ENCODE assay signal across 1 cellular context in the genomic region with DNA sequence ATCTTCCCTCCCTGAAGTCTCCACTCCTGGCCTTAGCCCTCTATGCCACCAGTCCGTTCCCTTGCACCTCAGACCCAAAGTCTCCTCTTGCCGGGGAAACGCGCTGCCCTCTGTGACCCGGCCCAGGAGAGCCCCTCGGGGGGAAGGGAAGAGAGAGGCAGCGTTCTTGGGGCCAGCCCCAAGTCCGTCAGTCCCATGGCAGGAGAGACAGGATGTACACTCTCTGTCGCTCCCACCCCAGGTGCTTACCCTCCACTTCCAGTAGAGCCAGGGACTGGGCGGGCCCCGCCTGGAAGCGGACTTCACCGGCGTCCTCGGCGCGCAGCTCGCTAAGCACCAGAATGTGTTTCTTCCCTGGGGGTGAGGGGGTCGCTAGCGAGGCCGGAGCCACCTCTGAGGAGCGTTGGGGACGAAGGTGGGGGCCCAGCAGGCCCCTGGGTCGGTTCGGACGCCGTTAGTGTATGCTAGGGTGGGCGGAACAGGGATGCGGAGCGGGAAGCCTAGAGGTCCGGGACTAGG.
TF ChIP-seq lines count a peak whose summit lies in the region.

No MANE protein-coding gene starts in this region.

TF ChIP-seq in HepG2, 621 proteins besides CTCF, POLR2A, EP300 and RAD21 (continued from another document and continues in another):
- TF ChIP-seq ZNF776 (CRISPR knock-in tag; IDR thresholded peaks at IDR 0.05) (no peak; the same call in 1 of the 2 replicates), ZNF543 (CRISPR knock-in tag; IDR thresholded peaks at IDR 0.05) (no peak; the same call in 1 of the 2 replicates), HMGXB3 (CRISPR knock-in tag; IDR thresholded peaks at IDR 0.05; ENCODE audit: borderline replicate concordance) (no peak), SIN3B (IDR thresholded peaks at IDR 0.05; ENCODE audit: low read length) (no peak), SOX6 (IDR thresholded peaks at IDR 0.05) (no peak), SOX6 (CRISPR knock-in tag; IDR thresholded peaks at IDR 0.05) (no peak; the same call in 1 of the 2 replicates), NR1H2 (CRISPR knock-in tag; IDR thresholded peaks at IDR 0.05; ENCODE audit: borderline replicate concordance, low read depth) (no peak), ZBTB1 (CRISPR knock-in tag; IDR thresholded peaks at IDR 0.05; ENCODE audit: borderline replicate concordance) (no peak), ETV6 (CRISPR knock-in tag; conservative IDR thresholded peaks at IDR 0.05) (no peak), ZNF556 (CRISPR knock-in tag; IDR thresholded peaks at IDR 0.05; ENCODE audit: borderline replicate concordance) (peak; percentile 6; the same call in 1 of the 2 replicates), ATRX (CRISPR knock-in tag; IDR thresholded peaks at IDR 0.05; ENCODE audit: borderline replicate concordance) (no peak), ATF5 (CRISPR knock-in tag; IDR thresholded peaks at IDR 0.05; ENCODE audit: low read depth) (no peak), ZNF652 (CRISPR knock-in tag; IDR thresholded peaks at IDR 0.05; ENCODE audit: borderline replicate concordance, low read depth) (no peak), DNMT3B (CRISPR knock-in tag; conservative IDR thresholded peaks at IDR 0.05) (no peak; the same call in 1 of the 2 replicates), TRIM22 (IDR thresholded peaks at IDR 0.05) (no peak), TOE1 (CRISPR knock-in tag; IDR thresholded peaks at IDR 0.05) (no peak), PHF5A (CRISPR knock-in tag; IDR thresholded peaks at IDR 0.05; ENCODE audit: low read depth, unreplicated experiment) (no peak), TFDP2 (CRISPR knock-in tag; IDR thresholded peaks at IDR 0.05) (no peak), HCFC1 (IDR thresholded peaks at IDR 0.05; ENCODE audit: low read depth, low read length) (no peak), MBNL3 (CRISPR knock-in tag; conservative IDR thresholded peaks at IDR 0.05) (no peak), CREBL2 (CRISPR knock-in tag; IDR thresholded peaks at IDR 0.05; ENCODE audit: borderline replicate concordance) (no peak), PPARG (CRISPR knock-in tag; conservative IDR thresholded peaks at IDR 0.05) (no peak), ZFP90 (CRISPR knock-in tag; IDR thresholded peaks at IDR 0.05; ENCODE audit: borderline replicate concordance) (no peak), KDM6A (CRISPR knock-in tag; IDR thresholded peaks at IDR 0.05; ENCODE audit: low read depth) (no peak), KDM3A (CRISPR knock-in tag; IDR thresholded peaks at IDR 0.05; ENCODE audit: low read depth) (no peak; the same call in 1 of the 2 replicates), ZBTB3 (CRISPR knock-in tag; IDR thresholded peaks at IDR 0.05; ENCODE audit: borderline replicate concordance, low read depth) (no peak), NONO (IDR thresholded peaks at IDR 0.05) (no peak), NONO (CRISPR knock-in tag; conservative IDR thresholded peaks at IDR 0.05) (peak; percentile 88), MIXL1 (CRISPR knock-in tag; IDR thresholded peaks at IDR 0.05) (no peak), RCOR2 (CRISPR knock-in tag; IDR thresholded peaks at IDR 0.05) (no peak), ZBTB33 (CRISPR knock-in tag; IDR thresholded peaks at IDR 0.05) (no peak), STAG1 (CRISPR knock-in tag; IDR thresholded peaks at IDR 0.05) (no peak; the same call in 1 of the 2 replicates), SP140L (CRISPR knock-in tag; IDR thresholded peaks at IDR 0.05; ENCODE audit: borderline replicate concordance) (no peak), CSRNP1 (CRISPR knock-in tag; IDR thresholded peaks at IDR 0.05) (no peak), ISL2 (CRISPR knock-in tag; IDR thresholded peaks at IDR 0.05) (no peak), POLR2G (IDR thresholded peaks at IDR 0.05; ENCODE audit: low read depth, low read length) (peak; percentile 30), THAP7 (CRISPR knock-in tag; IDR thresholded peaks at IDR 0.05) (0 out of 2 replicates have a peak, but pooled peaks have one; percentile 32), ZSCAN30 (CRISPR knock-in tag; IDR thresholded peaks at IDR 0.05) (no peak), ZNF782 (CRISPR knock-in tag; IDR thresholded peaks at IDR 0.05; ENCODE audit: borderline replicate concordance) (no peak)
- TF ChIP-seq, protein P1, sequence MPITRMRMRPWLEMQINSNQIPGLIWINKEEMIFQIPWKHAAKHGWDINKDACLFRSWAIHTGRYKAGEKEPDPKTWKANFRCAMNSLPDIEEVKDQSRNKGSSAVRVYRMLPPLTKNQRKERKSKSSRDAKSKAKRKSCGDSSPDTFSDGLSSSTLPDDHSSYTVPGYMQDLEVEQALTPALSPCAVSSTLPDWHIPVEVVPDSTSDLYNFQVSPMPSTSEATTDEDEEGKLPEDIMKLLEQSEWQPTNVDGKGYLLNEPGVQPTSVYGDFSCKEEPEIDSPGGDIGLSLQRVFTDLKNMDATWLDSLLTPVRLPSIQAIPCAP (CRISPR knock-in tag; IDR thresholded peaks at IDR 0.05; ENCODE audit: low read depth): no peak
- TF ChIP-seq, protein P2, sequence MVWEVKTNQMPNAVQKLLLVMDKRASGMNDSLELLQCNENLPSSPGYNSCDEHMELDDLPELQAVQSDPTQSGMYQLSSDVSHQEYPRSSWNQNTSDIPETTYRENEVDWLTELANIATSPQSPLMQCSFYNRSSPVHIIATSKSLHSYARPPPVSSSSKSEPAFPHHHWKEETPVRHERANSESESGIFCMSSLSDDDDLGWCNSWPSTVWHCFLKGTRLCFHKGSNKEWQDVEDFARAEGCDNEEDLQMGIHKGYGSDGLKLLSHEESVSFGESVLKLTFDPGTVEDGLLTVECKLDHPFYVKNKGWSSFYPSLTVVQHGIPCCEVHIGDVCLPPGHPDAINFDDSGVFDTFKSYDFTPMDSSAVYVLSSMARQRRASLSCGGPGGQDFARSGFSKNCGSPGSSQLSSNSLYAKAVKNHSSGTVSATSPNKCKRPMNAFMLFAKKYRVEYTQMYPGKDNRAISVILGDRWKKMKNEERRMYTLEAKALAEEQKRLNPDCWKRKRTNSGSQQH (CRISPR knock-in tag; IDR thresholded peaks at IDR 0.05; ENCODE audit: low read depth): 0 out of 2 replicates have a peak, but pooled peaks have one; percentile 7
- TF ChIP-seq, protein P3, sequence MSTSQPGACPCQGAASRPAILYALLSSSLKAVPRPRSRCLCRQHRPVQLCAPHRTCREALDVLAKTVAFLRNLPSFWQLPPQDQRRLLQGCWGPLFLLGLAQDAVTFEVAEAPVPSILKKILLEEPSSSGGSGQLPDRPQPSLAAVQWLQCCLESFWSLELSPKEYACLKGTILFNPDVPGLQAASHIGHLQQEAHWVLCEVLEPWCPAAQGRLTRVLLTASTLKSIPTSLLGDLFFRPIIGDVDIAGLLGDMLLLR (CRISPR knock-in tag; IDR thresholded peaks at IDR 0.05): no peak; the same call in 1 of the 2 replicates
- TF ChIP-seq, protein P4, sequence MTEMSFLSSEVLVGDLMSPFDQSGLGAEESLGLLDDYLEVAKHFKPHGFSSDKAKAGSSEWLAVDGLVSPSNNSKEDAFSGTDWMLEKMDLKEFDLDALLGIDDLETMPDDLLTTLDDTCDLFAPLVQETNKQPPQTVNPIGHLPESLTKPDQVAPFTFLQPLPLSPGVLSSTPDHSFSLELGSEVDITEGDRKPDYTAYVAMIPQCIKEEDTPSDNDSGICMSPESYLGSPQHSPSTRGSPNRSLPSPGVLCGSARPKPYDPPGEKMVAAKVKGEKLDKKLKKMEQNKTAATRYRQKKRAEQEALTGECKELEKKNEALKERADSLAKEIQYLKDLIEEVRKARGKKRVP (CRISPR knock-in tag; IDR thresholded peaks at IDR 0.05): peak in 1 of 2 experiments; percentile 58; a peak in 2 of 4 replicates
